Comparison of ENCODE assay signal across 23 cellular contexts in genomic region chr2:18583905-18584607, GRCh38. TPM values are rescaled to one million over a fixed set of nuclear protein-coding genes. Genes with fewer than 3 reads are reported as not detected.
"Had no signal": no experiment of that assay in that cellular context is flagged by ENCODE, and none has a peak within 500 bp of the region (broad histone marks: within the 10 kb centered on the region; RNA-seq: fewer than 3 reads in every experiment).

No MANE protein-coding gene starts in this region.

- H3K27me3 ChIP-seq: SJCRH30 had no signal

- H3K4me3 ChIP-seq: K562, SJCRH30 had no signal

- H3K9ac ChIP-seq: KMS-11 had no signal

- H3K4me1 Mint-ChIP-seq: IgD-negative memory B cell had no signal

- H3K4me1 ChIP-seq: SJCRH30 had no signal

- DNase-seq: Kasumi-1, MM.1S, NCI-H1092 treated with DMSO at 0.1 percent for 48 hours, NCI-H1436, NCI-H187, NCI-H2029, NCI-H2081 treated with DMSO at 0.1 percent for 48 hours, NCI-H2171, NCI-H226, NCI-H446, NCI-H510A, NCI-H524 treated with DMSO at 0.1 percent for 48 hours, NCI-H69, NCI-H774, RPMI8226, SHP77 treated with DMSO at 0.1 percent for 48 hours, SJCRH30 had no signal

- ATAC-seq: K562, SK-N-SH treated with all-trans-retinoic acid at 6 μM for 48 hours had no signal

- H3K4me2 ChIP-seq: KMS-11 had no signal

- H3K27ac ChIP-seq: HL-60, KMS-11, SJCRH30 had no signal

- H3K27me3 Mint-ChIP-seq: IgD-negative memory B cell had no signal

- H3K9me3 ChIP-seq: SJCRH30 had no signal

- H3K36me3 ChIP-seq: SJCRH30 had no signal

RNA-seq across cellular contexts. Expression of gene NT5C1B, which starts 5.3 kb away (rescaled TPM):
- total RNA-seq: K562, M059J, SJCRH30 had no signal
